ENCODE assay signal across 10 cellular contexts in the genomic region with DNA sequence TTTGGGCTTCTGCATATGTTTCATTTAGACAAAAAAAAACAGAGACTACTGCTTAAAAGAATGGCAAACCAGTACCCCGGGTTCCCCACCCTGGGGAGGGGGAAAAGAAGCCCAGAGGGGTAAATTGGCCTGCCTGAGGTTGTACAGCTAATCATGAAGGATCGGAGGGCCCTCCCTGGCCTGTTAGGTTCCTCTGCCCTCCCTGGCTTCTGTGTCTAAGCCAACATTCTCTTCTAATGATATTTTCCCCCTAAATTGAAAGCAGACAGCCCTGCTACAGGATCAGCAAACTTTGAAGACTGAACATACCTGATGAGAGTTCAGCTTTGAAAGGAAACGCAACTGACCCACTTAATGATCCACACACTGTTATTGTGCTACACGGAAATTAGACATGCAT. TPM values are rescaled to one million over a fixed set of nuclear protein-coding genes. Genes with fewer than 3 reads are reported as not detected.
DNase-seq lines count a peak whose midpoint lies in the region; ATAC-seq and TF ChIP-seq lines count a peak whose summit lies in the region.
"Had no signal": no experiment of that assay in that cellular context is flagged by ENCODE, and none has a peak within 500 bp of the region (broad histone marks: within the 10 kb centered on the region; RNA-seq: fewer than 3 reads in every experiment).

No MANE protein-coding gene starts in this region.

- H3K36me3 Mint-ChIP-seq in natural killer cell = no peaks in the 10 kb centered on the region

- no peaks in the 10 kb centered on the region for H3K27me3 Mint-ChIP-seq in natural killer cell (ENCODE audit: low read depth in 2 of 2)

- H3K36me3 ChIP-seq in left ventricle myocardium inferior (peaks cover 7% of the 10 kb centered on the region), urinary bladder (ENCODE audit: insufficient read depth) (no peaks in the 10 kb centered on the region)

- DNase-seq in left ventricle myocardium inferior = no peak
- no peak for DNase-seq in left ventricle myocardium superior
- no peak for DNase-seq in choroid plexus epithelial cell (ENCODE audit: low read depth)
- DNase-seq in natural killer cell = no peak
- DNase-seq in NK-92 treated with Interleukin-12 subunit alpha and Interleukin-12 subunit beta, amount 100 ng/mL, for 24 hours (lab: John Stamatoyannopoulos, UW) = no peak

- intact Hi-C loops in left ventricle myocardium inferior (cut with micrococcal nuclease) (loop anchor here (10.0 kb wide), 1 partner anchor 58 kb away; no protein-coding TSS in a partner anchor), left ventricle myocardium superior (cut with micrococcal nuclease) (no loop called here), natural killer cell (cut with micrococcal nuclease) (loop anchor here (10.0 kb wide), 1 partner anchor 798 kb away; the partner anchor contains the start of gene GSK3B)

- H3K27ac Mint-ChIP-seq in natural killer cell = peak overlapping the region; percentile 95 to 97

- H3K27ac ChIP-seq in left ventricle myocardium inferior (replicated peaks) (peak overlapping the region; percentile 98), urinary bladder (ENCODE audit: low read depth) (no peak overlapping the region)
- H3K27ac ChIP-seq: C4-2B, RWPE1 had no signal

- H3K9me3 Mint-ChIP-seq in natural killer cell = no peaks in the 10 kb centered on the region

- no peak for TF ChIP-seq CTCF in left ventricle myocardium inferior (IDR thresholded peaks at IDR 0.05; ENCODE audit: borderline replicate concordance)
- no peak for TF ChIP-seq CTCF in choroid plexus epithelial cell (conservative IDR thresholded peaks at IDR 0.05; ENCODE audit: low read depth, low read length)
- TF ChIP-seq CTCF in natural killer cell (IDR thresholded peaks at IDR 0.05) = no peak

- peaks cover 67 to 73% of the 10 kb centered on the region in 2 donors for H3K4me1 Mint-ChIP-seq in natural killer cell

- peak overlapping the region; percentile 26 for H3K4me3 Mint-ChIP-seq in natural killer cell

- H3K4me3 ChIP-seq in left ventricle myocardium inferior (peak overlapping the region; percentile 86), choroid plexus epithelial cell (ENCODE audit: low read depth, low read length) (peak overlapping the region; percentile 69), urinary bladder (ENCODE audit: low read depth, low read length) (peak overlapping the region; percentile 15)

- H3K4me1 ChIP-seq in left ventricle myocardium inferior (peaks cover 92% of the 10 kb centered on the region), urinary bladder (ENCODE audit: insufficient read depth) (no peaks in the 10 kb centered on the region)

- WGBS in urinary bladder = 70% methylated on average over 4 of the region's 4 CpGs

- H3K27me3 ChIP-seq in left ventricle myocardium inferior (ENCODE audit: low read depth) = no peaks in the 10 kb centered on the region

- no peak for ATAC-seq in left ventricle myocardium superior
- ATAC-seq in natural killer cell = no peak
- no peak for ATAC-seq in HG03108 (IDR thresholded peaks at IDR 0.05; ENCODE audit: unreplicated experiment)
- no peak for ATAC-seq in GM21576 (IDR thresholded peaks at IDR 0.05; ENCODE audit: unreplicated experiment)

- no peaks in the 10 kb centered on the region for H3K9me3 ChIP-seq in left ventricle myocardium inferior (replicated peaks)

RNA-seq across cellular contexts. Expression of gene ARHGAP31, which starts 2.5 kb away (rescaled TPM):
- total RNA-seq in left ventricle myocardium inferior (38.0 TPM), left ventricle myocardium superior (41.7 TPM), natural killer cell (1 to 10 TPM; 4.1 to 8.4 (median 8.4) TPM), urinary bladder (16.1 TPM)
- 10.3 TPM for polyA plus RNA-seq in urinary bladder

RNA-seq across cellular contexts. Expression of gene B4GALT4, which starts 56.0 kb away (rescaled TPM):
- total RNA-seq in left ventricle myocardium inferior (12.7 TPM), left ventricle myocardium superior (11.8 TPM), natural killer cell (10 to 100 TPM; 35.1 to 54.1 (median 48.8) TPM), urinary bladder (23.2 TPM)
- polyA plus RNA-seq in urinary bladder = 18.8 TPM

Comparison
In these comparisons a context has a peak if more than half of its experiments do, and no peak if none do; other contexts are left out.
1. H3K4me3 ChIP-seq: peak in every context shown above with its lines; median percentile 86 in left ventricle myocardium inferior; 69 in choroid plexus epithelial cell; 15 in urinary bladder.